Comparison of ENCODE assay signal across 2 cellular contexts in the genomic region with DNA sequence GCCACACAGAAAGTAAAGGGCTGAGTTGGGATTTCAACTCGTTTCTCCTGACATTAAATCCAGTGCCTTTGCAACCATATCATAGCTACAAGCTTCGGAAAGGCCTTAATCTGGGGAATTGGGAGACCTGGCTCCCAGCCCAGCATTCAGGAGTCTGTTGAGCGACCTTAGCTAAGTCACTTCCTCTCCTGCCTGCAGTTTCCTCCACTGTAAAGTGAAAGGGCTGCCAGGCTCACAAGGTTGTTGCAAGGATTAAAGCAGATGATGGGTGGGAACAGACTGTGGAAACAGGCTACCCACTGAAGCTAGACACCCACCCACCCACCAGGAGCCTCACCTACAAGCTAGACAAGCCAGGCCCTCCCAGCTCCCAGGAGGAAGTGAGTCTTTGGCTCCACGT.
TF ChIP-seq lines count a peak whose summit lies in the region.

No MANE protein-coding gene starts in this region.

TF ChIP-seq in K562, 482 proteins besides CTCF, POLR2A, EP300 and RAD21:
- 0 out of 2 replicates have a peak, but pooled peaks have one; percentile 48 for TF ChIP-seq SPI1 (IDR thresholded peaks at IDR 0.05; ENCODE audit: borderline replicate concordance, low read depth, low read length)
- no peak for TF ChIP-seq EHMT2 (IDR thresholded peaks at IDR 0.05)
- TF ChIP-seq, protein P1, sequence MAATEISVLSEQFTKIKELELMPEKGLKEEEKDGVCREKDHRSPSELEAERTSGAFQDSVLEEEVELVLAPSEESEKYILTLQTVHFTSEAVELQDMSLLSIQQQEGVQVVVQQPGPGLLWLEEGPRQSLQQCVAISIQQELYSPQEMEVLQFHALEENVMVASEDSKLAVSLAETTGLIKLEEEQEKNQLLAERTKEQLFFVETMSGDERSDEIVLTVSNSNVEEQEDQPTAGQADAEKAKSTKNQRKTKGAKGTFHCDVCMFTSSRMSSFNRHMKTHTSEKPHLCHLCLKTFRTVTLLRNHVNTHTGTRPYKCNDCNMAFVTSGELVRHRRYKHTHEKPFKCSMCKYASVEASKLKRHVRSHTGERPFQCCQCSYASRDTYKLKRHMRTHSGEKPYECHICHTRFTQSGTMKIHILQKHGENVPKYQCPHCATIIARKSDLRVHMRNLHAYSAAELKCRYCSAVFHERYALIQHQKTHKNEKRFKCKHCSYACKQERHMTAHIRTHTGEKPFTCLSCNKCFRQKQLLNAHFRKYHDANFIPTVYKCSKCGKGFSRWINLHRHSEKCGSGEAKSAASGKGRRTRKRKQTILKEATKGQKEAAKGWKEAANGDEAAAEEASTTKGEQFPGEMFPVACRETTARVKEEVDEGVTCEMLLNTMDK (IDR thresholded peaks at IDR 0.05; ENCODE audit: borderline replicate concordance, insufficient read depth, low read depth, low read length, poor library complexity, severe bottlenecking), result no peak

TF ChIP-seq in liver, 16 proteins besides CTCF, POLR2A, EP300 and RAD21:
- TF ChIP-seq HNF4A (conservative IDR thresholded peaks at IDR 0.05) (no peak), NR2F2 (IDR thresholded peaks at IDR 0.05) (peak; percentile 45)
TF ChIP-seq in liver: peak in this region for 1.
